40 cellular contexts compared by ENCODE assay signal in genomic region chr5:11281842-11282241, GRCh38.
"Had no signal": no experiment of that assay in that cellular context is flagged by ENCODE, and none has a peak within 500 bp of the region (broad histone marks: within the 10 kb centered on the region; RNA-seq: fewer than 3 reads in every experiment).

No MANE protein-coding gene starts in this region.

- H3K9me3 Mint-ChIP-seq: activated naive CD4-positive, alpha-beta T cell treated with anti-CD3 and anti-CD28 coated beads, Interleukin-2, amount 50 U/mL, for 24 hours; activated naive CD8-positive, alpha-beta T cell treated with anti-CD3 and anti-CD28 coated beads for 36 hours had no signal

- H3K27ac ChIP-seq: adrenal gland, ascending aorta, body of pancreas, brain microvascular endothelial cell, breast epithelium, cardiac muscle cell had no signal

- H3K36me3 Mint-ChIP-seq: activated naive CD4-positive, alpha-beta T cell treated with anti-CD3 and anti-CD28 coated beads, Interleukin-2, amount 10 ng/mL, durations not matched to agents 7 days and 5 days; activated naive CD4-positive, alpha-beta T cell treated with anti-CD3 and anti-CD28 coated beads, Interleukin-2, amount 50 U/mL, for 24 hours; activated naive CD4-positive, alpha-beta T cell treated with anti-CD3 and anti-CD28 coated beads, Interleukin-2, amount 50 U/mL, for 72 hours; activated naive CD8-positive, alpha-beta T cell; activated naive CD8-positive, alpha-beta T cell treated with anti-CD3 and anti-CD28 coated beads for 36 hours; activated naive CD8-positive, alpha-beta T cell treated with anti-CD3 and anti-CD28 coated beads, Interleukin-2, amount 10 ng/mL, durations not matched to agents 7 days and 5 days had no signal

- H3K27me3 ChIP-seq: adrenal gland, ascending aorta, body of pancreas, brain microvascular endothelial cell, breast epithelium, cardiac muscle cell had no signal

- H3K4me3 Mint-ChIP-seq: activated naive CD4-positive, alpha-beta T cell treated with anti-CD3 and anti-CD28 coated beads for 36 hours; activated naive CD4-positive, alpha-beta T cell treated with anti-CD3 and anti-CD28 coated beads, Interleukin-2, amount 10 ng/mL, durations not matched to agents 7 days and 5 days; activated naive CD4-positive, alpha-beta T cell treated with anti-CD3 and anti-CD28 coated beads, Interleukin-2, amount 50 U/mL, for 24 hours; activated naive CD8-positive, alpha-beta T cell; activated naive CD8-positive, alpha-beta T cell treated with anti-CD3 and anti-CD28 coated beads for 36 hours; activated naive CD8-positive, alpha-beta T cell treated with anti-CD3 and anti-CD28 coated beads, Interleukin-2, amount 10 ng/mL, durations not matched to agents 7 days and 5 days; activated naive CD8-positive, alpha-beta T cell treated with anti-CD3 and anti-CD28 coated beads, Interleukin-2, amount 50 U/mL, for 24 hours; activated T-cell treated with anti-CD3 and anti-CD28 coated beads, Interleukin-2, amount 50 U/mL, for 24 hours; activated T-cell treated with anti-CD3 and anti-CD28 coated beads, Interleukin-2, amount 50 U/mL, for 4 hours; activated T-cell treated with anti-CD3 and anti-CD28 coated beads, Interleukin-2, amount 50 U/mL, for 72 hours; activated T-helper 1 cell treated with anti-CD3 and anti-CD28 coated beads, Interleukin-12 subunit alpha, Interleukin-12 subunit beta, Interleukin-2, Interleukin-4 antibody, amounts not matched to agents 30 ng/mL and 10 ng/mL and 1 ng/mL, durations not matched to agents 14 hours and 24 hours and 36 hours; activated T-helper 17 cell treated with anti-CD3 and anti-CD28 coated beads, Interleukin-2, amount 50 U/mL, for 72 hours; brain; central memory CD8-positive, alpha-beta T cell had no signal

- DNase-seq: activated effector memory CD4-positive, alpha-beta T cell treated with anti-CD3 and anti-CD28 coated beads, Interleukin-2, amount 50 U/mL, for 16 hours; activated effector memory CD4-positive, alpha-beta T cell treated with Interleukin-2 at 50 U/mL for 16 hours; activated gamma-delta T cell; activated gamma-delta T cell treated with Interleukin-2 at 50 U/mL for 16 hours; activated naive CD4-positive, alpha-beta T cell; activated naive CD4-positive, alpha-beta T cell treated with anti-CD3 and anti-CD28 coated beads for 36 hours; activated naive CD4-positive, alpha-beta T cell treated with anti-CD3 and anti-CD28 coated beads, Interleukin-2, amount 10 ng/mL, durations not matched to agents 7 days and 5 days; activated naive CD4-positive, alpha-beta T cell treated with anti-CD3 and anti-CD28 coated beads, Interleukin-2, amount 50 U/mL, for 16 hours; activated naive CD4-positive, alpha-beta T cell treated with Interleukin-2 at 50 U/mL for 16 hours; activated naive CD8-positive, alpha-beta T cell treated with anti-CD3 and anti-CD28 coated beads for 36 hours; activated naive CD8-positive, alpha-beta T cell treated with anti-CD3 and anti-CD28 coated beads, Interleukin-2, amount 10 ng/mL, durations not matched to agents 7 days and 5 days; activated naive CD8-positive, alpha-beta T cell treated with anti-CD3 and anti-CD28 coated beads, Interleukin-2, amount 50 U/mL, for 24 hours; activated T-cell treated with anti-CD3 and anti-CD28 coated beads, Interleukin-2, amount 50 U/mL, for 1 hour; activated T-cell treated with anti-CD3 and anti-CD28 coated beads, Interleukin-2, amount 50 U/mL, for 24 hours; activated T-cell treated with anti-CD3 and anti-CD28 coated beads, Interleukin-2, amount 50 U/mL, for 4 hours; activated T-cell treated with anti-CD3 and anti-CD28 coated beads, Interleukin-2, amount 50 U/mL, for 48 hours; activated T-cell treated with anti-CD3 and anti-CD28 coated beads, Interleukin-2, amount 50 U/mL, for 72 hours; adrenal gland; amniotic stem cell; amygdala; anterior cingulate cortex; aorta; body of pancreas; brain microvascular endothelial cell; caudate nucleus; central memory CD4-positive, alpha-beta T cell; cerebellar nuclear complex had no signal

- H3K4me3 ChIP-seq: adrenal gland, ascending aorta, body of pancreas, breast epithelium, cardiac muscle cell had no signal

- H3K4me1 Mint-ChIP-seq: activated naive CD4-positive, alpha-beta T cell treated with anti-CD3 and anti-CD28 coated beads, Interleukin-2, amount 10 ng/mL, durations not matched to agents 7 days and 5 days; activated naive CD4-positive, alpha-beta T cell treated with anti-CD3 and anti-CD28 coated beads, Interleukin-2, amount 50 U/mL, for 24 hours; activated naive CD8-positive, alpha-beta T cell treated with anti-CD3 and anti-CD28 coated beads for 36 hours; activated naive CD8-positive, alpha-beta T cell treated with anti-CD3 and anti-CD28 coated beads, Interleukin-2, amount 10 ng/mL, durations not matched to agents 7 days and 5 days; activated naive CD8-positive, alpha-beta T cell treated with anti-CD3 and anti-CD28 coated beads, Interleukin-2, amount 50 U/mL, for 24 hours; activated T-helper 17 cell treated with anti-CD3 and anti-CD28 coated beads, Interleukin-2, amount 50 U/mL, for 72 hours; brain; central memory CD8-positive, alpha-beta T cell had no signal

- H3K9me3 ChIP-seq: adrenal gland, ascending aorta, body of pancreas had no signal

- FAIRE-seq: astrocyte, bronchial epithelial cell had no signal

- ATAC-seq: activated naive CD4-positive, alpha-beta T cell treated with anti-CD3 and anti-CD28 coated beads, Interleukin-2, amount 50 U/mL, for 72 hours; activated naive CD8-positive, alpha-beta T cell treated with anti-CD3 and anti-CD28 coated beads, Interleukin-2, amount 50 U/mL, for 24 hours; activated T-cell treated with anti-CD3 and anti-CD28 coated beads, Interleukin-2, amount 50 U/mL, for 4 hours; activated T-cell treated with anti-CD3 and anti-CD28 coated beads, Interleukin-2, amount 50 U/mL, for 72 hours; activated T-helper 17 cell treated with anti-CD3 and anti-CD28 coated beads, Interleukin-2, amount 50 U/mL, for 72 hours; body of pancreas had no signal

- H3K36me3 ChIP-seq: adrenal gland, ascending aorta, brain microvascular endothelial cell, breast epithelium, cardiac muscle cell had no signal

- H3K4me1 ChIP-seq: adrenal gland, ascending aorta, body of pancreas, breast epithelium had no signal

- H3K27ac Mint-ChIP-seq: activated naive CD4-positive, alpha-beta T cell treated with anti-CD3 and anti-CD28 coated beads for 36 hours; activated naive CD4-positive, alpha-beta T cell treated with anti-CD3 and anti-CD28 coated beads, Interleukin-2, amount 10 ng/mL, durations not matched to agents 7 days and 5 days; activated naive CD4-positive, alpha-beta T cell treated with anti-CD3 and anti-CD28 coated beads, Interleukin-2, amount 50 U/mL, for 24 hours; activated naive CD8-positive, alpha-beta T cell; activated naive CD8-positive, alpha-beta T cell treated with anti-CD3 and anti-CD28 coated beads for 36 hours; activated naive CD8-positive, alpha-beta T cell treated with anti-CD3 and anti-CD28 coated beads, Interleukin-2, amount 10 ng/mL, durations not matched to agents 7 days and 5 days; activated naive CD8-positive, alpha-beta T cell treated with anti-CD3 and anti-CD28 coated beads, Interleukin-2, amount 50 U/mL, for 24 hours; activated T-cell treated with anti-CD3 and anti-CD28 coated beads, Interleukin-2, amount 50 U/mL, for 24 hours; activated T-cell treated with anti-CD3 and anti-CD28 coated beads, Interleukin-2, amount 50 U/mL, for 72 hours; activated T-helper 1 cell treated with anti-CD3 and anti-CD28 coated beads, Interleukin-12 subunit alpha, Interleukin-12 subunit beta, Interleukin-2, Interleukin-4 antibody, amounts not matched to agents 30 ng/mL and 10 ng/mL and 1 ng/mL, durations not matched to agents 14 hours and 24 hours and 36 hours; activated T-helper 17 cell treated with anti-CD3 and anti-CD28 coated beads, Interleukin-2, amount 50 U/mL, for 72 hours; activated T-helper 2 cell treated with anti-CD3 and anti-CD28 coated beads, Interferon-gamma antibody, Interleukin-2, Interleukin-4, amounts not matched to agents 10 μg/mL and 5 μg/mL and 100 μg/mL, durations not matched to agents 14 hours and 24 hours and 36 hours; brain had no signal

- H3K27me3 Mint-ChIP-seq: activated naive CD4-positive, alpha-beta T cell treated with anti-CD3 and anti-CD28 coated beads, Interleukin-2, amount 10 ng/mL, durations not matched to agents 7 days and 5 days; activated naive CD4-positive, alpha-beta T cell treated with anti-CD3 and anti-CD28 coated beads, Interleukin-2, amount 50 U/mL, for 24 hours; activated naive CD8-positive, alpha-beta T cell treated with anti-CD3 and anti-CD28 coated beads, Interleukin-2, amount 10 ng/mL, durations not matched to agents 7 days and 5 days; activated T-cell treated with anti-CD3 and anti-CD28 coated beads, Interleukin-2, amount 50 U/mL, for 24 hours; central memory CD8-positive, alpha-beta T cell had no signal
